ENCODE assay signal across 8 cellular contexts in the genomic region with DNA sequence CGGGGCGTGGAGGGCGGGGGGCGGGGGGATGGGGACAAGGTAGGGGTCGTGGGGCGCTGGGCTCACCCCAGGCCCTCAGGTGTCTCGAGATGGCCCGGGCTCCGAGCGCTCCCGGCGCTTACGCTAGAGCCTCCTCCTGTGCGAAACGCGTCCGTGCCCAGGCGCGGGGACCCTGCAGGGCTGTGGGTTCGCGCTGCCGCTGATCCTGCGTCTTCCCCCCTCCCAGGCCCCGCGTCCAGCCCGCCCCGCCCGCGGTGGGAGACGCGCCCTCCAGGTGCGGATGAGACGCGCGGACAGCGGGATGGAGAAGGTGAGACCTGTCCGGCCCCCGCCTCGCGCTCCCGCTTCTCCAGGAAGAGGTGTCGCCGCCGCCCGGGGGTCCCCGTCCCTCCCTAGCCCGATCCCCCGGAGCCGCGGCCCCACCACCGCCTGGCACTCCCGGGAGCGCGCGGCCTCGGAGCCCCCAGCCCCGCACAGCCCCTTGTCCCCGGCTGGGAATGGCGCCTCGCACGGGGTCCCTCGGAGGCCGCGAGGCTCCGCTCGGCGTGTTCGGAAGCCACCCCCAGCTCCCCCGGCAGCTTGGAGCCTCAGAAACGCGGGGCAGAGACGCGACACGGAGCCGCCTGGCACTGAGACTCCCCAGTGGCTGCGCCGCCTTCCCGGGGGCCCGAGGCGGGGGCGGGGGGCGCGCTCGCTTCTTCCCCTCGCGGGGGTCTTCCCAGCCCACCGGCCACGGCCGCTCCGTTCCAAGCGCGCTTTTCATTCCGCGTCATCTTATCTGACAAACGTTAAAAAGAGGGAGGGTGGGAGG. TPM values are rescaled to one million over a fixed set of nuclear protein-coding genes. Genes with fewer than 3 reads are reported as not detected.
DNase-seq lines count a peak whose midpoint lies in the region; ATAC-seq and TF ChIP-seq lines count a peak whose summit lies in the region.

No MANE protein-coding gene starts in this region.

- H3K27me3 ChIP-seq in HCT116 (ENCODE audit: insufficient read depth, low read length) (no peaks in the 10 kb centered on the region), heart left ventricle (no peaks in the 10 kb centered on the region)

- H2AFZ ChIP-seq in HCT116 (ENCODE audit: low read depth, low read length, poor library complexity, severe bottlenecking): no peak overlapping the region

- H3K27ac ChIP-seq in HCT116 (ENCODE audit: low read depth, low read length) (no peak overlapping the region), heart left ventricle (peak overlapping the region in 6 of 12 donors; percentile 20 to 80 (median 36)), skin epidermis (peak overlapping the region in 8 of 21 experiments; percentile 1 to 77 (median 41))

- peaks cover 23% of the 10 kb centered on the region for H3K4me1 Mint-ChIP-seq in CD14-positive monocyte

- H3K79me2 ChIP-seq in HCT116 (ENCODE audit: insufficient read depth, low read length): no peaks in the 10 kb centered on the region

- H3K4me3 ChIP-seq in HCT116 (replicated peaks in 1 of 2; ENCODE audit: low read depth in 1 of 2, low read length in 2 of 2) (no peak overlapping the region), heart left ventricle (peak overlapping the region in 10 of 12 donors; percentile 21 to 56 (median 54)), skin epidermis (peak overlapping the region in 5 of 7 experiments; percentile 8 to 30 (median 16))

- H3K36me3 ChIP-seq in HCT116 (ENCODE audit: control insufficient read depth in 1 of 2, insufficient read depth in 2 of 2, low read length in 2 of 2) (no peaks in the 10 kb centered on the region), heart left ventricle (no peaks in the 10 kb centered on the region)

- RAD21 ChIA-PET in HCT116 (lab: Charles Lee; ENCODE audit: low non-redundant PET in 1 of 2, low total read pairs in 2 of 2, uncharacterized antibody in 2 of 2, unreplicated experiment in 2 of 2): no interaction called here

- DNase-seq in HCT116 (ENCODE audit: low read depth, low spot score) (no peak), activated T-cell treated with anti-CD3 and anti-CD28 coated beads for 1 hour (ENCODE audit: low read depth) (peak; percentile 39), heart left ventricle (peak in 3 of 5 donors; percentile 50 to 68 (median 56)), Kasumi-1 (lab: John Stamatoyannopoulos, UW) (no peak), CD14-positive monocyte (ENCODE audit: low spot score) (no peak)

- CTCF ChIA-PET in HCT116 (lab: Charles Lee): no interaction called here

- H3K27ac Mint-ChIP-seq in CD14-positive monocyte: no peak overlapping the region

- intact Hi-C loops in HCT116 (cut with micrococcal nuclease) (no loop called here), heart left ventricle (cut with DNase I) (loop anchor here in 3 of 10 donors (2.0 to 5.0 kb wide), 3 partner anchors 26 to 180 kb away; a partner anchor contains a TSS), CD14-positive monocyte (cut with micrococcal nuclease) (loop anchor here (1.0 to 10.0 kb wide), 4 partner anchors 28 to 75 kb away; a partner anchor contains a TSS)

- no peak for TF ChIP-seq POLR2A in HCT116 (IDR thresholded peaks at IDR 0.05; ENCODE audit: borderline replicate concordance, extremely low read depth, insufficient read depth, insufficient read length)
- TF ChIP-seq POLR2A in heart left ventricle (IDR thresholded peaks at IDR 0.05): no peak

- H3K4me3 Mint-ChIP-seq in CD14-positive monocyte: no peak overlapping the region

- H4K20me1 ChIP-seq in HCT116 (ENCODE audit: insufficient read depth): no peaks in the 10 kb centered on the region

- H3K9me3 ChIP-seq in HCT116 (ENCODE audit: control insufficient read depth in 1 of 2, insufficient read depth in 1 of 2, low read depth in 1 of 2, low read length in 2 of 2): no peaks in the 10 kb centered on the region
- H3K9me3 ChIP-seq in heart left ventricle: no peaks in the 10 kb centered on the region

- H3K36me3 Mint-ChIP-seq in CD14-positive monocyte: peaks cover 4 to 18% of the 10 kb centered on the region in 2 donors

- peaks cover 0 to 4% (median 1%) of the 10 kb centered on the region in 3 donors for H3K27me3 Mint-ChIP-seq in CD14-positive monocyte (ENCODE audit: low read depth in 3 of 3)

- H3K9me3 Mint-ChIP-seq in CD14-positive monocyte: peaks cover 14 to 32% (median 24%) of the 10 kb centered on the region in 7 donors

- POLR2A ChIA-PET in HCT116 (lab: Charles Lee): no interaction called here

- no peak overlapping the region for H3K9ac ChIP-seq in HCT116 (ENCODE audit: low read length)

- no peak for TF ChIP-seq CTCF in HCT116 (IDR thresholded peaks at IDR 0.05 in 2 of 3, conservative IDR thresholded peaks at IDR 0.05 in 1 of 3; ENCODE audit: borderline replicate concordance in 1 of 3, insufficient read depth in 1 of 3, low read depth in 2 of 3, low read length in 2 of 3)
- no peak for TF ChIP-seq CTCF in heart left ventricle (IDR thresholded peaks at IDR 0.05)
- TF ChIP-seq CTCF in CD14-positive monocyte (IDR thresholded peaks at IDR 0.05): no peak

- no TSS peak for BruUV-seq in HCT116 (replicated peaks; lab: Mats Ljungman, UMichigan)

- H3K9me2 ChIP-seq in HCT116 (ENCODE audit: insufficient read depth): no peaks in the 10 kb centered on the region

- H3K4me2 ChIP-seq in HCT116 (ENCODE audit: low read length): no peak overlapping the region

- H3K4me1 ChIP-seq in HCT116 (ENCODE audit: control insufficient read depth in 1 of 2, insufficient read depth in 2 of 2, low read length in 2 of 2): peaks cover 9 to 13% of the 10 kb centered on the region in 2 experiments
- H3K4me1 ChIP-seq in heart left ventricle: peaks cover 4 to 28% (median 12%) of the 10 kb centered on the region in 12 donors

- ATAC-seq in HCT116 (peak; percentile 39; the same call in 1 of the 2 replicates), heart left ventricle (peak; percentile 33 to 55 (median 44)), HG03520 (IDR thresholded peaks at IDR 0.05; ENCODE audit: unreplicated experiment) (no peak), HG02571 (IDR thresholded peaks at IDR 0.05; ENCODE audit: unreplicated experiment) (no peak)

- TF ChIP-seq RAD21 in HCT116 (IDR thresholded peaks at IDR 0.05; ENCODE audit: low read depth): no peak

- WGBS in heart left ventricle, 4 donors: 3 to 9% (median 5%) methylated on average over 33 to 91 of the region's 95 CpGs

TF ChIP-seq in HCT116, 20 proteins besides CTCF, POLR2A, EP300 and RAD21:
- TF ChIP-seq, protein P1, sequence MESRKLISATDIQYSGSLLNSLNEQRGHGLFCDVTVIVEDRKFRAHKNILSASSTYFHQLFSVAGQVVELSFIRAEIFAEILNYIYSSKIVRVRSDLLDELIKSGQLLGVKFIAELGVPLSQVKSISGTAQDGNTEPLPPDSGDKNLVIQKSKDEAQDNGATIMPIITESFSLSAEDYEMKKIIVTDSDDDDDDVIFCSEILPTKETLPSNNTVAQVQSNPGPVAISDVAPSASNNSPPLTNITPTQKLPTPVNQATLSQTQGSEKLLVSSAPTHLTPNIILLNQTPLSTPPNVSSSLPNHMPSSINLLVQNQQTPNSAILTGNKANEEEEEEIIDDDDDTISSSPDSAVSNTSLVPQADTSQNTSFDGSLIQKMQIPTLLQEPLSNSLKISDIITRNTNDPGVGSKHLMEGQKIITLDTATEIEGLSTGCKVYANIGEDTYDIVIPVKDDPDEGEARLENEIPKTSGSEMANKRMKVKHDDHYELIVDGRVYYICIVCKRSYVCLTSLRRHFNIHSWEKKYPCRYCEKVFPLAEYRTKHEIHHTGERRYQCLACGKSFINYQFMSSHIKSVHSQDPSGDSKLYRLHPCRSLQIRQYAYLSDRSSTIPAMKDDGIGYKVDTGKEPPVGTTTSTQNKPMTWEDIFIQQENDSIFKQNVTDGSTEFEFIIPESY (IDR thresholded peaks at IDR 0.05; ENCODE audit: extremely low read depth, insufficient replicate concordance, low read length): no peak
- TF ChIP-seq ZNF274 (IDR thresholded peaks at IDR 0.05; ENCODE audit: low read depth, low read length) (no peak), FOSL1 (IDR thresholded peaks at IDR 0.05; ENCODE audit: low read depth) (no peak), POLR2AphosphoS5 (IDR thresholded peaks at IDR 0.05; ENCODE audit: low read depth, low read length) (no peak), EZH2phosphoT487 (IDR thresholded peaks at IDR 0.05; ENCODE audit: borderline replicate concordance) (no peak), EGR1 (IDR thresholded peaks at IDR 0.05; ENCODE audit: low read depth) (no peak), CBX3 (IDR thresholded peaks at IDR 0.05; ENCODE audit: low read depth) (no peak), EZH2 (IDR thresholded peaks at IDR 0.05) (no peak), SRF (IDR thresholded peaks at IDR 0.05; ENCODE audit: low read depth) (no peak)
- TF ChIP-seq, protein P2, sequence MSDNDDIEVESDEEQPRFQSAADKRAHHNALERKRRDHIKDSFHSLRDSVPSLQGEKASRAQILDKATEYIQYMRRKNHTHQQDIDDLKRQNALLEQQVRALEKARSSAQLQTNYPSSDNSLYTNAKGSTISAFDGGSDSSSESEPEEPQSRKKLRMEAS (IDR thresholded peaks at IDR 0.05): no peak

RNA-seq across cellular contexts. Expression of a gene that starts 27.6 kb away (rescaled TPM):
- 28.5 TPM for total RNA-seq in HCT116 (2021; ENCODE audit: unreplicated experiment)
- polyA plus RNA-seq in HCT116 (2012): 22.6 and 39.6 TPM in 2 replicates
- total RNA-seq in heart left ventricle: 10 to 100 TPM; 36.9 to 57.2 (median 44.9) TPM
- 10 to 100 TPM; 27.4 to 49.6 TPM for polyA plus RNA-seq in heart left ventricle
- polyA plus RNA-seq in CD14-positive monocyte: 10 to 100 TPM; 67.9 to 71.7 TPM

RNA-seq across cellular contexts. Expression of a gene that starts 52.7 kb away (rescaled TPM):
- total RNA-seq in HCT116 (2021; ENCODE audit: unreplicated experiment): 14.0 TPM
- 14.9 and 15.3 TPM in 2 replicates for polyA plus RNA-seq in HCT116 (2012)
- under 1 TPM in 8 of 9 donors, not detected in 1; 0.16 to 0.85 (median 0.61) TPM for total RNA-seq in heart left ventricle
- 1 to 10 TPM in 1 of 2 donors, under 1 TPM in 1; 0.26 to 1.3 TPM for polyA plus RNA-seq in heart left ventricle
- not detected for polyA plus RNA-seq in CD14-positive monocyte

Comparison
In these comparisons a context has a peak if more than half of its experiments do, and no peak if none do; other contexts are left out.
1. ATAC-seq: peak in HCT116 (single experiment) and heart left ventricle (4 of 4); none in HG03520 (single experiment) and HG02571 (single experiment).
2. DNase-seq: peak in activated T-cell treated with anti-CD3 and anti-CD28 coated beads for 1 hour (single experiment) and heart left ventricle (3 of 5); none in HCT116 (single experiment), Kasumi-1 (0 of 2) and CD14-positive monocyte (single experiment).
3. H3K4me3 ChIP-seq: peak in heart left ventricle (10 of 12) and skin epidermis (5 of 7); none in HCT116 (0 of 2).